ENCODE assay signal across 8 cellular contexts in genomic region chr7:72879079-72879736, GRCh38. TPM values are rescaled to one million over a fixed set of nuclear protein-coding genes. Genes with fewer than 3 reads are reported as not detected.
DNase-seq lines count a peak whose midpoint lies in the region; ATAC-seq and TF ChIP-seq lines count a peak whose summit lies in the region.
"Not testable (repeated sequence)": the region's sequence is repeated elsewhere in the genome, so short reads cannot be mapped to it uniquely, and the experiment has no call there.

No MANE protein-coding gene starts in this region.

- H3K79me2 ChIP-seq in SK-N-SH (ENCODE audit: insufficient read depth), result peaks cover 37% of the 10 kb centered on the region

- not testable (repeated sequence) for H3K36me3 Mint-ChIP-seq in activated naive CD4-positive, alpha-beta T cell treated with anti-CD3 and anti-CD28 coated beads, Interleukin-2, amount 50 U/mL, for 24 hours

- POLR2A ChIA-PET in GM10248 (lab: Yijun Ruan, JAX); SK-N-SH (lab: Yijun Ruan, JAX): not testable (repeated sequence)

- H3K9me3 Mint-ChIP-seq in activated naive CD4-positive, alpha-beta T cell treated with anti-CD3 and anti-CD28 coated beads, Interleukin-2, amount 50 U/mL, for 24 hours, result not testable (repeated sequence)

- peak overlapping the region; percentile 98 for H3K4me2 ChIP-seq in SK-N-SH

- not testable (repeated sequence) for TF ChIP-seq EP300 in SK-N-SH (IDR thresholded peaks at IDR 0.05; ENCODE audit: borderline replicate concordance in 1 of 2, low read depth in 1 of 2, low read length in 1 of 2)

- not testable (repeated sequence) for H3F3A ChIP-seq in SK-N-SH (replicated peaks; ENCODE audit: insufficient read depth)

- DNase-seq in GM10248 (ENCODE audit: extremely low spot score) (peak; percentile 71), MV-4-11 (lab: John Stamatoyannopoulos, UW) (peak; percentile 96), SK-N-SH (peak; percentile 83), glomerular visceral epithelial cell (ENCODE audit: extremely low spot score) (peak; percentile 80), nucleus accumbens (lab: John Stamatoyannopoulos, UW) (peak; percentile 11 to 89 (median 74)), substantia nigra (lab: John Stamatoyannopoulos, UW) (peak; percentile 10 to 87 (median 68))

- not testable (repeated sequence) for TF ChIP-seq RAD21 in SK-N-SH (IDR thresholded peaks at IDR 0.05; ENCODE audit: low read length)

- not testable (repeated sequence) for H3K27me3 Mint-ChIP-seq in activated naive CD4-positive, alpha-beta T cell treated with anti-CD3 and anti-CD28 coated beads, Interleukin-2, amount 50 U/mL, for 24 hours

- not testable (repeated sequence) for H3K9me3 ChIP-seq in SK-N-SH

- H3K27ac Mint-ChIP-seq in activated naive CD4-positive, alpha-beta T cell treated with anti-CD3 and anti-CD28 coated beads, Interleukin-2, amount 50 U/mL, for 24 hours, result peak overlapping the region; percentile 89

- ATAC-seq in HG02571 (IDR thresholded peaks at IDR 0.05; ENCODE audit: unreplicated experiment), result peak; percentile 100

- CTCF ChIA-PET in GM10248 (lab: Yijun Ruan, JAX); SK-N-SH (lab: Yijun Ruan, JAX): not testable (repeated sequence)

- TF ChIP-seq CTCF in GM10248 (IDR thresholded peaks at IDR 0.05; ENCODE audit: control extremely low read depth, extremely low read depth, low read depth, missing control alignments), result not testable (repeated sequence)
- peak; percentile 8; the same call in 1 of the 2 replicates for TF ChIP-seq CTCF in SK-N-SH (IDR thresholded peaks at IDR 0.05)

- H3K9ac ChIP-seq in SK-N-SH, result peak overlapping the region; percentile 91

- H4K20me1 ChIP-seq in SK-N-SH (ENCODE audit: insufficient read depth), result not testable (repeated sequence)

- H3K4me1 Mint-ChIP-seq in activated naive CD4-positive, alpha-beta T cell treated with anti-CD3 and anti-CD28 coated beads, Interleukin-2, amount 50 U/mL, for 24 hours, result peaks cover 10% of the 10 kb centered on the region

- peak overlapping the region; percentile 87 for H3K4me3 ChIP-seq in SK-N-SH (ENCODE audit: low read depth in 2 of 2, low read length in 1 of 2)

- under 1% methylated on average over 17 of the region's 59 CpGs for WGBS in SK-N-SH (ENCODE audit: low lambda C conversion rate)

- H3K27ac ChIP-seq in SK-N-SH (ENCODE audit: low read depth in 2 of 2, low read length in 1 of 2) (peak overlapping the region; percentile 73 to 91), substantia nigra (ENCODE audit: low read depth, low read length, poor library complexity, severe bottlenecking) (peak overlapping the region; percentile 61)

- not testable (repeated sequence) for H3K27me3 ChIP-seq in SK-N-SH (ENCODE audit: insufficient read depth)

- H3K36me3 ChIP-seq in SK-N-SH (replicated peaks in 1 of 2; ENCODE audit: control insufficient read depth in 1 of 2, insufficient read depth in 2 of 2, low read length in 1 of 2), result peaks cover 2 to 16% of the 10 kb centered on the region in 2 experiments

- not testable (repeated sequence) for H3K4me1 ChIP-seq in SK-N-SH (ENCODE audit: control insufficient read depth in 1 of 2, insufficient read depth in 2 of 2, low read depth in 1 of 2, low read length in 1 of 2)

- not testable (repeated sequence) for H3K9me2 ChIP-seq in SK-N-SH

- peak overlapping the region; percentile 92 for H3K4me3 Mint-ChIP-seq in activated naive CD4-positive, alpha-beta T cell treated with anti-CD3 and anti-CD28 coated beads, Interleukin-2, amount 50 U/mL, for 24 hours

- H2AFZ ChIP-seq in SK-N-SH (ENCODE audit: low read depth), result peak overlapping the region; percentile 100

TF ChIP-seq in SK-N-SH, 30 proteins besides CTCF, POLR2A, EP300 and RAD21:
- TF ChIP-seq NRF1 (IDR thresholded peaks at IDR 0.05; ENCODE audit: low read depth, low read length), result peak; percentile 91
- TF ChIP-seq TAF1 (IDR thresholded peaks at IDR 0.05; ENCODE audit: borderline replicate concordance, low read depth, low read length), result peak; percentile 76
- TF ChIP-seq GABPA (IDR thresholded peaks at IDR 0.05; ENCODE audit: low read depth), result peak; percentile 74
- peak; percentile 84 for TF ChIP-seq POLR2AphosphoS5 (IDR thresholded peaks at IDR 0.05; ENCODE audit: low read depth, low read length)
- peak; percentile 72 for TF ChIP-seq MAX (IDR thresholded peaks at IDR 0.05; ENCODE audit: low read depth)
- peak; percentile 73 for TF ChIP-seq ELF1 (IDR thresholded peaks at IDR 0.05)
- TF ChIP-seq REST (IDR thresholded peaks at IDR 0.05; ENCODE audit: low read depth, low read length), result 0 out of 2 replicates have a peak, but pooled peaks have one; percentile 6
- TF ChIP-seq MXI1 (IDR thresholded peaks at IDR 0.05; ENCODE audit: low read depth, low read length), result peak; percentile 71
TF ChIP-seq in SK-N-SH: peak in this region for 8; not testable (repeated sequence) for 22.

RNA-seq across cellular contexts. Expression of gene POM121, which starts 45.7 kb away (rescaled TPM):
- polyA plus RNA-seq in SK-N-SH (2012; rRNA removed), result 8.3 and 14.0 TPM in 2 replicates
- polyA plus RNA-seq in SK-N-SH (2012; cell fraction: cytosol; rRNA removed), result 13.7 and 16.4 TPM in 2 replicates
- 36.6 and 39.8 TPM in 2 replicates for polyA plus RNA-seq in SK-N-SH (2012; cell fraction: nucleus; rRNA removed)

RNA-seq across cellular contexts. Expression of gene TYW1B, which starts 51.2 kb away (rescaled TPM):
- polyA plus RNA-seq in SK-N-SH (2012; rRNA removed), result 1.4 and 1.8 TPM in 2 replicates
- 1.4 and 1.7 TPM in 2 replicates for polyA plus RNA-seq in SK-N-SH (2012; cell fraction: cytosol; rRNA removed)
- polyA plus RNA-seq in SK-N-SH (2012; cell fraction: nucleus; rRNA removed), result 1.6 and 3.4 TPM in 2 replicates

Comparison
In these comparisons a context has a peak if more than half of its experiments do, and no peak if none do; other contexts are left out.
1. Peak in every context shown above with its lines: DNase-seq, ATAC-seq, H3K4me3 ChIP-seq and H3K27ac ChIP-seq.